In genomic region chr5:140128376-140128775, GRCh38 we compare ENCODE assay signal across 30 cellular contexts.
"Had no signal": no experiment of that assay in that cellular context is flagged by ENCODE, and none has a peak within 500 bp of the region (broad histone marks: within the 10 kb centered on the region; RNA-seq: fewer than 3 reads in every experiment).

No MANE protein-coding gene starts in this region.

- H3K27me3 Mint-ChIP-seq: naive thymus-derived CD8-positive, alpha-beta T cell; natural killer cell treated with Interleukin-12 subunit alpha and Interleukin-12 subunit beta and Interleukin-15 and Interleukin-18, amount 100 ng/mL, for 72 hours; stimulated activated naive B cell treated with anti-CD40 and anti-IgM and Interleukin-4, amounts not matched to agents 10 μg/mL and 1 μg/mL and 100 μg/mL, for 72 hours; stimulated activated naive CD8-positive, alpha-beta T cell treated with anti-CD3 and anti-CD28 coated beads, Interleukin-15, Interleukin-2, amounts not matched to agents 100 ng/mL and 50 ng/mL, for 24 hours had no signal

- H3K36me3 ChIP-seq: neutrophil, right lobe of liver, sigmoid colon, stomach, thoracic aorta, thyroid gland, tibial nerve, upper lobe of left lung, vagina had no signal

- H3K9me3 ChIP-seq: neutrophil, psoas muscle, right lobe of liver, sigmoid colon, stomach, thoracic aorta, thyroid gland, tibial nerve, upper lobe of left lung, vagina had no signal

- H3K27me3 ChIP-seq: right lobe of liver, sigmoid colon, stomach, thyroid gland, tibial nerve, upper lobe of left lung, vagina had no signal

- ATAC-seq: naive thymus-derived CD8-positive, alpha-beta T cell; natural killer cell treated with Interleukin-12 subunit alpha and Interleukin-12 subunit beta and Interleukin-15 and Interleukin-18, amount 100 ng/mL, for 72 hours; psoas muscle; right cardiac atrium; right lobe of liver; stimulated activated effector memory CD8-positive, alpha-beta T cell treated with anti-CD3 and anti-CD28 coated beads, Interleukin-12 subunit alpha, Interleukin-12 subunit beta, amount 100 ng/mL, for 72 hours; stimulated activated naive B cell treated with anti-CD40 and anti-IgM and Interleukin-4, amounts not matched to agents 10 μg/mL and 1 μg/mL and 100 μg/mL, for 72 hours had no signal

- H3K27ac ChIP-seq: neutrophil, parathyroid adenoma, psoas muscle, right lobe of liver, sigmoid colon, stomach, thoracic aorta, thyroid gland, tibial nerve, upper lobe of left lung, vagina had no signal

- H3K4me1 Mint-ChIP-seq: nephron progenitor cell, neural crest cell had no signal

- DNase-seq: naive thymus-derived CD8-positive, alpha-beta T cell; nephron progenitor cell; nucleus accumbens; posterior cingulate gyrus; psoas muscle; right cardiac atrium; right lobe of liver; sigmoid colon; small intestine; stimulated activated CD4-positive, alpha-beta T cell treated with anti-CD3 and anti-CD28 coated beads, Interleukin-15, amount 100 ng/mL, for 24 hours; stimulated activated CD4-positive, alpha-beta T cell treated with anti-CD3 and anti-CD28 coated beads, Interleukin-2, amount 100 ng/mL, for 24 hours; stimulated activated CD4-positive, alpha-beta T cell treated with anti-CD3 and anti-CD28 coated beads, Interleukin-2, amount 100 ng/mL, for 48 hours; stimulated activated CD4-positive, alpha-beta T cell treated with anti-CD3 and anti-CD28 coated beads, Interleukin-4, amount 100 ng/mL, for 24 hours; stimulated activated naive B cell treated with anti-CD40 and anti-IgM and Interleukin-4, amounts not matched to agents 10 μg/mL and 1 μg/mL and 100 μg/mL, for 72 hours; stimulated activated naive CD4-positive, alpha-beta T cell treated with Interleukin-2 at 50 U/mL for 16 hours; stomach; thyroid gland; trophoblast cell; upper lobe of left lung had no signal

- H3K36me3 Mint-ChIP-seq: naive thymus-derived CD8-positive, alpha-beta T cell; natural killer cell treated with Interleukin-12 subunit alpha and Interleukin-12 subunit beta and Interleukin-15 and Interleukin-18, amount 100 ng/mL, for 72 hours; stimulated activated effector memory CD8-positive, alpha-beta T cell treated with anti-CD3 and anti-CD28 coated beads, Interleukin-12 subunit alpha, Interleukin-12 subunit beta, amount 100 ng/mL, for 72 hours; stimulated activated naive B cell treated with anti-CD40 and anti-IgM and Interleukin-4, amounts not matched to agents 10 μg/mL and 1 μg/mL and 100 μg/mL, for 72 hours had no signal

- H3K27ac Mint-ChIP-seq: naive thymus-derived CD8-positive, alpha-beta T cell; natural killer cell treated with Interleukin-12 subunit alpha and Interleukin-12 subunit beta and Interleukin-15 and Interleukin-18, amount 100 ng/mL, for 72 hours; nephron progenitor cell; progenitor cell of endocrine pancreas; stimulated activated effector memory CD8-positive, alpha-beta T cell treated with anti-CD3 and anti-CD28 coated beads, Interleukin-12 subunit alpha, Interleukin-12 subunit beta, amount 100 ng/mL, for 72 hours; stimulated activated naive B cell treated with anti-CD40 and anti-IgM and Interleukin-4, amounts not matched to agents 10 μg/mL and 1 μg/mL and 100 μg/mL, for 72 hours; stimulated activated naive CD8-positive, alpha-beta T cell treated with anti-CD3 and anti-CD28 coated beads, Interleukin-15, Interleukin-2, amounts not matched to agents 100 ng/mL and 50 ng/mL, for 24 hours had no signal

- H2AFZ ChIP-seq: parathyroid adenoma had no signal

- H3K9ac ChIP-seq: parathyroid adenoma had no signal

- H3K9me3 Mint-ChIP-seq: naive thymus-derived CD8-positive, alpha-beta T cell; natural killer cell treated with Interleukin-12 subunit alpha and Interleukin-12 subunit beta and Interleukin-15 and Interleukin-18, amount 100 ng/mL, for 72 hours; nephron progenitor cell; neural crest cell; stimulated activated effector memory CD8-positive, alpha-beta T cell treated with anti-CD3 and anti-CD28 coated beads, Interleukin-12 subunit alpha, Interleukin-12 subunit beta, amount 100 ng/mL, for 72 hours; stimulated activated naive B cell treated with anti-CD40 and anti-IgM and Interleukin-4, amounts not matched to agents 10 μg/mL and 1 μg/mL and 100 μg/mL, for 72 hours; stimulated activated naive CD8-positive, alpha-beta T cell treated with anti-CD3 and anti-CD28 coated beads, Interleukin-15, Interleukin-2, amounts not matched to agents 100 ng/mL and 50 ng/mL, for 24 hours had no signal

- FAIRE-seq: small intestine, urothelium cell line had no signal

- H3K4me1 ChIP-seq: parathyroid adenoma had no signal

- H3K4me3 Mint-ChIP-seq: naive thymus-derived CD8-positive, alpha-beta T cell; natural killer cell treated with Interleukin-12 subunit alpha and Interleukin-12 subunit beta and Interleukin-15 and Interleukin-18, amount 100 ng/mL, for 72 hours; nephron progenitor cell; neural crest cell; stimulated activated effector memory CD8-positive, alpha-beta T cell treated with anti-CD3 and anti-CD28 coated beads, Interleukin-12 subunit alpha, Interleukin-12 subunit beta, amount 100 ng/mL, for 72 hours; stimulated activated naive B cell treated with anti-CD40 and anti-IgM and Interleukin-4, amounts not matched to agents 10 μg/mL and 1 μg/mL and 100 μg/mL, for 72 hours; stimulated activated naive CD8-positive, alpha-beta T cell treated with anti-CD3 and anti-CD28 coated beads, Interleukin-15, Interleukin-2, amounts not matched to agents 100 ng/mL and 50 ng/mL, for 24 hours had no signal

- H3K4me3 ChIP-seq: psoas muscle, right lobe of liver, sigmoid colon, stomach, thoracic aorta, thyroid gland, tibial nerve, upper lobe of left lung, vagina had no signal
